In genomic region chr16:9072806-9073341, GRCh38 we compare ENCODE assay signal across 1 cellular context.
TF ChIP-seq lines count a peak whose summit lies in the region.

No MANE protein-coding gene starts in this region.

TF ChIP-seq in K562, 482 proteins besides CTCF, POLR2A, EP300 and RAD21 (continued from another document and continues in another):
- TF ChIP-seq ETS1 (conservative IDR thresholded peaks at IDR 0.05; ENCODE audit: control insufficient read depth, low read depth, low read length) (no peak), ZBTB34 (CRISPR knock-in tag; IDR thresholded peaks at IDR 0.05) (no peak), USF2 (CRISPR knock-in tag; IDR thresholded peaks at IDR 0.05) (no peak), NR4A1 (CRISPR knock-in tag; IDR thresholded peaks at IDR 0.05) (no peak), NR4A1 (tag; IDR thresholded peaks at IDR 0.05) (peak; percentile 75; the same call in 1 of the 2 replicates), CEBPZ (IDR thresholded peaks at IDR 0.05; ENCODE audit: borderline replicate concordance, low read depth, low read length) (no peak), IRF9 (tag; IDR thresholded peaks at IDR 0.05) (peak; percentile 87), U2AF1 (optimal IDR thresholded peaks at IDR 0.05; ENCODE audit: low read depth, low read length) (no peak), ATF1 (CRISPR knock-in tag; IDR thresholded peaks at IDR 0.05) (no peak), ATF1 (tag; IDR thresholded peaks at IDR 0.05) (peak; percentile 48; the same call in 1 of the 2 replicates), SNIP1 (IDR thresholded peaks at IDR 0.05; ENCODE audit: low read depth) (no peak), SMAD3 (CRISPR knock-in tag; conservative IDR thresholded peaks at IDR 0.05) (no peak), ID3 (CRISPR knock-in tag; IDR thresholded peaks at IDR 0.05) (no peak), ID3 (tag; IDR thresholded peaks at IDR 0.05) (no peak), ZNF280A (IDR thresholded peaks at IDR 0.05; ENCODE audit: low read depth, partially characterized antibody) (no peak), RAD51 (IDR thresholded peaks at IDR 0.05; ENCODE audit: borderline replicate concordance, low read depth) (no peak), CBX5 (IDR thresholded peaks at IDR 0.05; ENCODE audit: borderline replicate concordance, low read depth) (no peak), FOXA1 (IDR thresholded peaks at IDR 0.05; ENCODE audit: borderline replicate concordance) (no peak), ZEB2 (IDR thresholded peaks at IDR 0.05) (peak; percentile 96), KLF1 (tag; IDR thresholded peaks at IDR 0.05) (no peak), ARID3A (IDR thresholded peaks at IDR 0.05; ENCODE audit: borderline replicate concordance, low read depth, low read length) (no peak), JUNB (CRISPR knock-in tag; conservative IDR thresholded peaks at IDR 0.05) (no peak), SUPT5H (IDR thresholded peaks at IDR 0.05) (no peak), ZHX1 (conservative IDR thresholded peaks at IDR 0.05; ENCODE audit: low read length) (no peak), ZNF239 (CRISPR knock-in tag; IDR thresholded peaks at IDR 0.05) (no peak), ZNF398 (CRISPR knock-in tag; IDR thresholded peaks at IDR 0.05) (no peak), DIDO1 (tag; IDR thresholded peaks at IDR 0.05; ENCODE audit: low read depth) (no peak), MEIS2 (IDR thresholded peaks at IDR 0.05; ENCODE audit: partially characterized antibody) (peak; percentile 74), TAF15 (IDR thresholded peaks at IDR 0.05; ENCODE audit: low read depth, low read length) (no peak), L3MBTL2 (IDR thresholded peaks at IDR 0.05) (peak; percentile 49; the same call in 1 of the 2 replicates), RHOXF2B (CRISPR knock-in tag; conservative IDR thresholded peaks at IDR 0.05) (no peak)
